Comparison of ENCODE assay signal across 2 cellular contexts in genomic region chr3:126995926-126996512, GRCh38.
TF ChIP-seq lines count a peak whose summit lies in the region.

No MANE protein-coding gene starts in this region.

TF ChIP-seq in IMR-90, 13 proteins besides CTCF, POLR2A, EP300 and RAD21:
- no peak for TF ChIP-seq CHD1 (IDR thresholded peaks at IDR 0.05; ENCODE audit: low read depth, low read length)
- no peak for TF ChIP-seq MXI1 (IDR thresholded peaks at IDR 0.05; ENCODE audit: borderline replicate concordance, low read depth, low read length)
- TF ChIP-seq SMC3 (IDR thresholded peaks at IDR 0.05; ENCODE audit: low read depth, low read length), result no peak
- TF ChIP-seq BHLHE40 (IDR thresholded peaks at IDR 0.05; ENCODE audit: low read depth, low read length), result no peak
- TF ChIP-seq NFE2L2 (IDR thresholded peaks at IDR 0.05; ENCODE audit: low read depth, low read length), result no peak
- TF ChIP-seq ELK1 (IDR thresholded peaks at IDR 0.05; ENCODE audit: borderline replicate concordance, low read depth, low read length), result no peak
- TF ChIP-seq FOS (IDR thresholded peaks at IDR 0.05; ENCODE audit: low read depth, low read length), result no peak
- TF ChIP-seq RCOR1 (IDR thresholded peaks at IDR 0.05; ENCODE audit: insufficient replicate concordance, low read length), result no peak
- no peak for TF ChIP-seq MAFK (IDR thresholded peaks at IDR 0.05; ENCODE audit: low read depth, low read length)
- TF ChIP-seq, protein P1, sequence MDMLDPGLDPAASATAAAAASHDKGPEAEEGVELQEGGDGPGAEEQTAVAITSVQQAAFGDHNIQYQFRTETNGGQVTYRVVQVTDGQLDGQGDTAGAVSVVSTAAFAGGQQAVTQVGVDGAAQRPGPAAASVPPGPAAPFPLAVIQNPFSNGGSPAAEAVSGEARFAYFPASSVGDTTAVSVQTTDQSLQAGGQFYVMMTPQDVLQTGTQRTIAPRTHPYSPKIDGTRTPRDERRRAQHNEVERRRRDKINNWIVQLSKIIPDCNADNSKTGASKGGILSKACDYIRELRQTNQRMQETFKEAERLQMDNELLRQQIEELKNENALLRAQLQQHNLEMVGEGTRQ (IDR thresholded peaks at IDR 0.05; ENCODE audit: low read depth, low read length), result no peak
- no peak for TF ChIP-seq CEBPB (IDR thresholded peaks at IDR 0.05; ENCODE audit: low read depth, low read length)
- no peak for TF ChIP-seq MAZ (IDR thresholded peaks at IDR 0.05; ENCODE audit: borderline replicate concordance, low read depth, low read length)
- no peak for TF ChIP-seq RFX5 (IDR thresholded peaks at IDR 0.05; ENCODE audit: low read depth, low read length)

TF ChIP-seq in GM12878, 131 proteins besides CTCF, POLR2A, EP300 and RAD21:
- no peak for TF ChIP-seq ESRRA (IDR thresholded peaks at IDR 0.05; ENCODE audit: low read length)
- peak; percentile 9; the same call in 1 of the 2 replicates for TF ChIP-seq SMC3 (IDR thresholded peaks at IDR 0.05; ENCODE audit: borderline replicate concordance, low read length)
